In the genomic region with DNA sequence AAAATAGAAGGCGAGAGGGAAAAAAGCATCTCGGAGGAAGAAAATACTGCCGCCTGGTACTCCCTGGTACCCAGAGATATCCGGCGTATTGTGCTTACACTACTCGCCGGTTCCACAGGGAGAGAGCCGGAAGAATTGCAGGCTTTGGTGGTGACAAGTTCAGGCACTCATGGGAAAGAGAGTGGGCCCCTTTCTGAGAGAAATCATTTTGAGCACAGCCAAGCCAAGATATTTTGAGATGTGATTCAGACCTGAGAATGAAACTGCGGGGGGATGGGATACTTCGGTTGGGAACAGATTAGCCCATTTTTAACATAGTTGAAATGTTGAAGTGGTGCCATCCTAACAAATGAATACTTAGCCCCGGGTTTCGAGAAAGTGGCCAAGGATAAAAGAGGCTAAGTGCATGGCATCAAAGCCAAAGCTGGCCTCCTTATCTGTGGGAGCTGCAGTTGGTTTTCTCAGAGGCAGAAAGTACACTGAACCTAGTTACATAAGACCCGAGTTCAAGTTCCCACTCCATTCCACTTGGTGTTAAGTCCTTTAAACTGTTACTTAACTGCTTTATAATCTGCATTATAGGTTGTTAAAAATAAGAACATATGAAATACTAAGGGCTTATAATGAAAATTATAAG, we compare ENCODE assay signal across 13 cellular contexts.
"Had no signal": no experiment of that assay in that cellular context is flagged by ENCODE, and none has a peak within 500 bp of the region (broad histone marks: within the 10 kb centered on the region; RNA-seq: fewer than 3 reads in every experiment).

No MANE protein-coding gene starts in this region.

- H3K9me3 Mint-ChIP-seq: activated B cell treated with CpG ODN at 0.5 μM for 24 hours; activated CD4-positive, alpha-beta T cell treated with anti-CD3 and anti-CD28 coated beads, Interleukin-2, amount 10 ng/mL, durations not matched to agents 7 days and 5 days; activated naive CD4-positive, alpha-beta T cell treated with anti-CD3 and anti-CD28 coated beads, Interleukin-2, amount 10 ng/mL, durations not matched to agents 7 days and 5 days; activated T-helper 2 cell treated with anti-CD3 and anti-CD28 coated beads, Interferon-gamma antibody, Interleukin-2, Interleukin-4, amounts not matched to agents 10 μg/mL and 5 μg/mL and 100 μg/mL, durations not matched to agents 14 hours and 24 hours and 36 hours; naive B cell had no signal

- H3K27ac ChIP-seq: brain microvascular endothelial cell, lower lobe of right lung, transverse colon had no signal

- H3K4me3 Mint-ChIP-seq: activated B cell treated with CpG ODN at 0.5 μM for 24 hours; activated CD4-positive, alpha-beta T cell treated with anti-CD3 and anti-CD28 coated beads, Interleukin-2, amount 10 ng/mL, durations not matched to agents 7 days and 5 days; activated naive CD4-positive, alpha-beta T cell treated with anti-CD3 and anti-CD28 coated beads, Interleukin-2, amount 10 ng/mL, durations not matched to agents 7 days and 5 days; naive B cell had no signal

- H3K9ac ChIP-seq: SK-N-SH had no signal

- H3K4me2 ChIP-seq: SK-N-SH, smooth muscle cell had no signal

- DNase-seq: activated B cell treated with CpG ODN at 0.5 μM for 24 hours; activated CD4-positive, alpha-beta T cell treated with anti-CD3 and anti-CD28 coated beads, Interleukin-2, amount 10 ng/mL, durations not matched to agents 7 days and 5 days; activated naive CD4-positive, alpha-beta T cell treated with anti-CD3 and anti-CD28 coated beads, Interleukin-2, amount 10 ng/mL, durations not matched to agents 7 days and 5 days; activated T-cell treated with anti-CD3 and anti-CD28 coated beads for 4 hours; brain microvascular endothelial cell; effector CD4-positive, alpha-beta T cell; kidney; lower lobe of right lung; naive B cell; SK-N-SH; transverse colon had no signal

- H3K4me1 ChIP-seq: lower lobe of right lung, transverse colon had no signal

- H3K27ac Mint-ChIP-seq: activated B cell treated with CpG ODN at 0.5 μM for 24 hours; activated CD4-positive, alpha-beta T cell treated with anti-CD3 and anti-CD28 coated beads, Interleukin-2, amount 10 ng/mL, durations not matched to agents 7 days and 5 days; activated naive CD4-positive, alpha-beta T cell treated with anti-CD3 and anti-CD28 coated beads, Interleukin-2, amount 10 ng/mL, durations not matched to agents 7 days and 5 days; activated T-helper 2 cell treated with anti-CD3 and anti-CD28 coated beads, Interferon-gamma antibody, Interleukin-2, Interleukin-4, amounts not matched to agents 10 μg/mL and 5 μg/mL and 100 μg/mL, durations not matched to agents 14 hours and 24 hours and 36 hours; naive B cell had no signal

- H3K27me3 ChIP-seq: brain microvascular endothelial cell, transverse colon had no signal

- H3K9me3 ChIP-seq: lower lobe of right lung, SK-N-SH, transverse colon had no signal

- H3K36me3 Mint-ChIP-seq: activated naive CD4-positive, alpha-beta T cell treated with anti-CD3 and anti-CD28 coated beads, Interleukin-2, amount 10 ng/mL, durations not matched to agents 7 days and 5 days; naive B cell had no signal

- H3K4me3 ChIP-seq: lower lobe of right lung, smooth muscle cell, transverse colon had no signal

- H3K4me1 Mint-ChIP-seq: activated B cell treated with CpG ODN at 0.5 μM for 24 hours; activated CD4-positive, alpha-beta T cell treated with anti-CD3 and anti-CD28 coated beads, Interleukin-2, amount 10 ng/mL, durations not matched to agents 7 days and 5 days; activated naive CD4-positive, alpha-beta T cell treated with anti-CD3 and anti-CD28 coated beads, Interleukin-2, amount 10 ng/mL, durations not matched to agents 7 days and 5 days; naive B cell had no signal

- H3K36me3 ChIP-seq: brain microvascular endothelial cell, lower lobe of right lung, transverse colon had no signal
